In genomic region chr11:61241526-61241925, GRCh38 we compare ENCODE assay signal across 13 cellular contexts. TPM values are rescaled to one million over a fixed set of nuclear protein-coding genes. Genes with fewer than 3 reads are reported as not detected.
DNase-seq lines count a peak whose midpoint lies in the region; ATAC-seq and TF ChIP-seq lines count a peak whose summit lies in the region.
"Not testable (repeated sequence)": the region's sequence is repeated elsewhere in the genome, so short reads cannot be mapped to it uniquely, and the experiment has no call there.
"Had no signal": no experiment of that assay in that cellular context is flagged by ENCODE, and none has a peak within 500 bp of the region (broad histone marks: within the 10 kb centered on the region; RNA-seq: fewer than 3 reads in every experiment).

No MANE protein-coding gene starts in this region.

- H3K27ac Mint-ChIP-seq in naive thymus-derived CD4-positive, alpha-beta T cell, result not testable (repeated sequence)

- TF ChIP-seq CTCF in heart right ventricle (IDR thresholded peaks at IDR 0.05); right lobe of liver (IDR thresholded peaks at IDR 0.05): not testable (repeated sequence)

- intact Hi-C loops in Right ventricle myocardium inferior (cut with DNase I); heart right ventricle (cut with DNase I); right cardiac atrium (cut with DNase I); right lobe of liver (cut with DNase I); naive thymus-derived CD4-positive, alpha-beta T cell (cut with micrococcal nuclease): not testable (repeated sequence)

- no CpG with 5 or more reads among the region's 5 CpGs for WGBS in heart right ventricle, 2 donors
- no CpG with 5 or more reads among the region's 5 CpGs for WGBS in right cardiac atrium
- WGBS in right lobe of liver (ENCODE audit: insufficient coverage, low coverage, low lambda C conversion rate, missing lambda C conversion rate), result no CpG with 5 or more reads among the region's 5 CpGs

- H3K27me3 ChIP-seq in heart right ventricle; right cardiac atrium (ENCODE audit: control insufficient read depth, insufficient read depth); right lobe of liver; naive thymus-derived CD4-positive, alpha-beta T cell (ENCODE audit: control insufficient read depth in 2 of 2, insufficient read depth in 2 of 2, low read length in 2 of 2): not testable (repeated sequence)

- H3K4me1 ChIP-seq in heart right ventricle; right cardiac atrium (ENCODE audit: control insufficient read depth, insufficient read depth, low read length); right lobe of liver; naive thymus-derived CD4-positive, alpha-beta T cell (ENCODE audit: control insufficient read depth in 2 of 2, insufficient read depth in 2 of 2, low read length in 2 of 2): not testable (repeated sequence)

- not testable (repeated sequence) for H3K9me3 ChIP-seq in heart right ventricle; right cardiac atrium (ENCODE audit: control insufficient read depth, low read length); right lobe of liver; naive thymus-derived CD4-positive, alpha-beta T cell (ENCODE audit: control insufficient read depth in 2 of 3, low read length in 3 of 3)

- DNase-seq in Right ventricle myocardium inferior (ENCODE audit: missing footprints); heart right ventricle; right cardiac atrium; right lobe of liver; naive thymus-derived CD4-positive, alpha-beta T cell: not testable (repeated sequence)

- not testable (repeated sequence) for TF ChIP-seq POLR2A in right lobe of liver (IDR thresholded peaks at IDR 0.05)

- not testable (repeated sequence) for H3K36me3 Mint-ChIP-seq in naive thymus-derived CD4-positive, alpha-beta T cell

- POLR2A ChIA-PET in naive thymus-derived CD4-positive, alpha-beta T cell (lab: Charles Lee), result not testable (repeated sequence)

- not testable (repeated sequence) for H3K4me3 ChIP-seq in heart right ventricle; right cardiac atrium (ENCODE audit: low read length); right lobe of liver; naive thymus-derived CD4-positive, alpha-beta T cell (ENCODE audit: low read length)

- H3K27ac ChIP-seq in heart right ventricle; right cardiac atrium (ENCODE audit: low read length); right lobe of liver; naive thymus-derived CD4-positive, alpha-beta T cell (ENCODE audit: low read depth, low read length): not testable (repeated sequence)

- H3K4me1 Mint-ChIP-seq in naive thymus-derived CD4-positive, alpha-beta T cell, result not testable (repeated sequence)

- not testable (repeated sequence) for H3K27me3 Mint-ChIP-seq in naive thymus-derived CD4-positive, alpha-beta T cell

- not testable (repeated sequence) for H3K9me3 Mint-ChIP-seq in naive thymus-derived CD4-positive, alpha-beta T cell

- ATAC-seq in Right ventricle myocardium inferior, result peak; percentile 73
- peak in 6 of 8 donors; percentile 24 to 65 (median 40) for ATAC-seq in heart right ventricle
- ATAC-seq in right cardiac atrium, result peak; percentile 35 to 61
- ATAC-seq in right lobe of liver, result peak; percentile 47 to 71 (median 54)
- peak; percentile 57 for ATAC-seq in naive thymus-derived CD4-positive, alpha-beta T cell

- not testable (repeated sequence) for H3K4me3 Mint-ChIP-seq in naive thymus-derived CD4-positive, alpha-beta T cell

- CTCF ChIA-PET in naive thymus-derived CD4-positive, alpha-beta T cell (lab: Charles Lee), result not testable (repeated sequence)

- not testable (repeated sequence) for H3K36me3 ChIP-seq in heart right ventricle; right lobe of liver; naive thymus-derived CD4-positive, alpha-beta T cell (ENCODE audit: control insufficient read depth in 2 of 3, insufficient read depth in 3 of 3, low read length in 3 of 3)

RNA-seq across cellular contexts. Expression of gene PGA5, which starts 0.6 kb away (rescaled TPM):
- total RNA-seq in Right ventricle myocardium inferior, result 0.95 TPM
- total RNA-seq in heart right ventricle, result under 1 TPM in 4 of 10 donors, not detected in 6; 0.30 to 0.93 (median 0.60) TPM
- polyA plus RNA-seq in heart right ventricle, result under 1 TPM; 0.14 to 0.66 TPM
- total RNA-seq in right cardiac atrium, result 1 to 10 TPM in 2 of 4 donors, under 1 TPM in 2; 0.54 to 3.4 (median 0.81) TPM
- 3.6 TPM for polyA plus RNA-seq in right cardiac atrium
- total RNA-seq in right lobe of liver, result under 1 TPM in 2 of 6 experiments, not detected in 4; 0.20 to 1.00 TPM
- total RNA-seq in naive thymus-derived CD4-positive, alpha-beta T cell, result not detected
- not detected for polyA plus RNA-seq in naive thymus-derived CD4-positive, alpha-beta T cell
- total RNA-seq: A172; A673; Calu3; CD4-positive, alpha-beta memory T cell; Daoy; G401; HFFc6 had no signal
- polyA plus RNA-seq: BJ; CD4-positive, alpha-beta memory T cell had no signal

RNA-seq across cellular contexts. Expression of gene PGA4, which starts 19.4 kb away (rescaled TPM):
- total RNA-seq in Right ventricle myocardium inferior (not detected), heart right ventricle (1 to 10 TPM in 2 of 10 donors, under 1 TPM in 1, not detected in 7; 0.76 to 2.6 (median 2.6) TPM), right cardiac atrium (1 to 10 TPM in 2 of 4 donors, under 1 TPM in 2; 0.71 to 7.4 (median 2.8) TPM), right lobe of liver (1 to 10 TPM in 1 of 6 experiments, under 1 TPM in 3, not detected in 2; 0.15 to 1.5 (median 0.52) TPM)
- polyA plus RNA-seq in heart right ventricle (1 to 10 TPM in 1 of 2 donors, not detected in 1; 1.7 TPM), right cardiac atrium (4.1 TPM)
- 1 to 10 TPM in 1 of 5 experiments, not detected in 4; 1.9 TPM for total RNA-seq in naive thymus-derived CD4-positive, alpha-beta T cell
- not detected for polyA plus RNA-seq in naive thymus-derived CD4-positive, alpha-beta T cell
- total RNA-seq: A172; A673; Calu3; CD4-positive, alpha-beta memory T cell; Daoy; G401; HFFc6 had no signal
- polyA plus RNA-seq: BJ; CD4-positive, alpha-beta memory T cell had no signal

RNA-seq across cellular contexts. Expression of gene PGA3, which starts 38.2 kb away (rescaled TPM):
- 1.2 TPM for total RNA-seq in Right ventricle myocardium inferior
- total RNA-seq in heart right ventricle, result under 1 TPM in 4 of 10 donors, not detected in 6; 0.18 to 0.92 (median 0.45) TPM
- polyA plus RNA-seq in heart right ventricle, result 1 to 10 TPM; 1.0 to 3.4 TPM
- total RNA-seq in right cardiac atrium, result 1 to 10 TPM in 3 of 4 donors, under 1 TPM in 1; 0.59 to 2.5 (median 1.6) TPM
- 1.7 TPM for polyA plus RNA-seq in right cardiac atrium
- total RNA-seq in right lobe of liver, result under 1 TPM in 3 of 6 experiments, not detected in 3; 0.15 to 0.55 (median 0.23) TPM
- total RNA-seq in naive thymus-derived CD4-positive, alpha-beta T cell, result under 1 TPM in 1 of 5 experiments, not detected in 4; 0.83 TPM
- polyA plus RNA-seq in naive thymus-derived CD4-positive, alpha-beta T cell, result not detected
- total RNA-seq: A172; A673; Calu3; CD4-positive, alpha-beta memory T cell; Daoy; G401 had no signal
- polyA plus RNA-seq: BJ; CD4-positive, alpha-beta memory T cell had no signal

RNA-seq across cellular contexts. Expression of gene VWCE, which starts 53.6 kb away (rescaled TPM):
- total RNA-seq in Right ventricle myocardium inferior, result 1.0 TPM
- 1 to 10 TPM in 4 of 10 donors, under 1 TPM in 6; 0.47 to 2.2 (median 0.89) TPM for total RNA-seq in heart right ventricle
- 1 to 10 TPM in 1 of 2 donors, under 1 TPM in 1; 0.42 to 1.2 TPM for polyA plus RNA-seq in heart right ventricle
- total RNA-seq in right cardiac atrium, result 1 to 10 TPM in 3 of 4 donors, under 1 TPM in 1; 0.97 to 2.2 (median 1.3) TPM
- 0.70 TPM for polyA plus RNA-seq in right cardiac atrium
- 10 to 100 TPM in 2 of 6 experiments, 1 to 10 TPM in 4; 2.3 to 37.1 (median 6.0) TPM for total RNA-seq in right lobe of liver
- total RNA-seq in naive thymus-derived CD4-positive, alpha-beta T cell, result 1 to 10 TPM in 1 of 5 experiments, under 1 TPM in 4; 0.16 to 3.8 (median 0.49) TPM
- polyA plus RNA-seq in naive thymus-derived CD4-positive, alpha-beta T cell, result not detected
- total RNA-seq: A172, Daoy had no signal
- polyA plus RNA-seq: CD4-positive, alpha-beta memory T cell had no signal
